Comparison of ENCODE assay signal across 8 cellular contexts in the genomic region with DNA sequence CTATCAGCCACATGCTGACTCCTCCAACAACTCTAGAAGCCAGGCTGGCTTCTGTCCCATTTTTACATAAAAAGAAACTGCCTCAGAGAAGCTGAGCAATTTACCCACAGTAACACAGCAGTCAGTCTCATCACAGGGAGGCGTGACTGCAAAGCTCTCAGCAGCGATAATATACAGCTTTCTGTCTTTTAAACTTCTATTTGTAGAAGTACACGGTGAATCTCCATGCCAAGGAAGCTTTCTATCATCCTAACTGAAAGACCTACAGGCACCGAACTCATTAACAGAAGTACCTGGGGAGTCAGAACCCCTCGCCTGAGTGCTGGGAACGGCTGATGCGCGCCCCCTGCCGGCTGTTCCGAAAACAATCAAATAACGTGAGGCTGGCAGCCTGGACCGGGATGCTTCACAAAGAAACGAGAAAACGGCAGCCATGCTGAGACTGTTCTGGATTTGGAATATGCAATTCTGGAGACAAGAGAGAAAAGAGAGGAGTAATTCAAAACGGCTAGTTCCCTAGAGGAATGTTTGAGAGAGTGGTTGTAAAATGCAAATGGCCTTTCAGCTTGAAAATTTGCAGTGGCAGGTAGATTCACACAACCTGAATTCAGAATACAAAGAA. TPM values are rescaled to one million over a fixed set of nuclear protein-coding genes. Genes with fewer than 3 reads are reported as not detected.
DNase-seq lines count a peak whose midpoint lies in the region; ATAC-seq, FAIRE-seq and TF ChIP-seq lines count a peak whose summit lies in the region.

No MANE protein-coding gene starts in this region.

- H3K4me3 Mint-ChIP-seq in T-helper 17 cell = no peak overlapping the region

- H3K36me3 ChIP-seq in adipocyte (ENCODE audit: control insufficient read depth, insufficient read depth, low read length, severe bottlenecking) = no peaks in the 10 kb centered on the region

- peak overlapping the region; percentile 39 for H3K27ac Mint-ChIP-seq in T-helper 17 cell

- H3K4me1 ChIP-seq in adipocyte (ENCODE audit: control insufficient read depth, insufficient read depth, low read length) = peaks cover 40% of the 10 kb centered on the region

- intact Hi-C loops in left cardiac atrium (cut with DNase I) = loop anchor here (5.0 to 10.0 kb wide), 3 partner anchors 73 to 533 kb away; no protein-coding TSS in a partner anchor
- intact Hi-C loops in sciatic nerve (cut with DNase I) = no loop called here

- no peaks in the 10 kb centered on the region for H3K36me3 Mint-ChIP-seq in T-helper 17 cell (ENCODE audit: low read depth)

- H3K9me3 ChIP-seq in T-helper 17 cell (ENCODE audit: control insufficient read depth, low read length, poor library complexity, severe bottlenecking) (no peaks in the 10 kb centered on the region), adipocyte (ENCODE audit: control insufficient read depth, low read length) (no peaks in the 10 kb centered on the region)

- H3K4me1 Mint-ChIP-seq in T-helper 17 cell = peaks cover 8% of the 10 kb centered on the region

- H3K27me3 Mint-ChIP-seq in T-helper 17 cell = peaks cover 17% of the 10 kb centered on the region

- DNase-seq in GM12892 (ENCODE audit: insufficient read length) (peak; percentile 50), NCI-H187 (lab: John Stamatoyannopoulos, UW) (peak; percentile 47 to 69), T-helper 17 cell (peak; percentile 64 to 76 (median 67)), adipocyte (ENCODE audit: low read depth) (peak; percentile 87), left cardiac atrium (peak; percentile 85), sciatic nerve (ENCODE audit: low spot score) (peak; percentile 92)

- ATAC-seq in T-helper 17 cell (peak; percentile 85), left cardiac atrium (peak; percentile 29 to 51), sciatic nerve (peak; percentile 47), GM19328 (IDR thresholded peaks at IDR 0.05; ENCODE audit: unreplicated experiment) (no peak), GM18502 (IDR thresholded peaks at IDR 0.05; ENCODE audit: poor library complexity, unreplicated experiment) (no peak)

- H3K4me3 ChIP-seq in adipocyte (ENCODE audit: low read length) = no peak overlapping the region

- H3K9ac ChIP-seq in adipocyte (ENCODE audit: low read length) = no peak overlapping the region

- no peak for TF ChIP-seq POLR2A in GM12892 (IDR thresholded peaks at IDR 0.05; ENCODE audit: low read depth, low read length)

- H3K27me3 ChIP-seq in adipocyte (replicated peaks; ENCODE audit: control insufficient read depth, insufficient read depth, low read length) = peaks cover 5% of the 10 kb centered on the region

- FAIRE-seq in GM12892 (lab: Jason Lieb, UNC) = peak; percentile 9

RNA-seq across cellular contexts. Expression of a gene that starts 43.5 kb away (rescaled TPM):
- polyA plus RNA-seq in GM12892 (2012; ENCODE audit: missing spikeins) = 24.2 TPM
- 10 to 100 TPM; 34.3 to 47.2 TPM for total RNA-seq in T-helper 17 cell
- 100 to 1,000 TPM in 1 of 2 donors, 10 to 100 TPM in 1; 91.6 to 100 TPM for total RNA-seq in left cardiac atrium
- total RNA-seq in sciatic nerve = 65.3 TPM

Comparison
In these comparisons a context has a peak if more than half of its experiments do, and no peak if none do; other contexts are left out.
1. ATAC-seq: peak in T-helper 17 cell (single experiment), left cardiac atrium (2 of 2) and sciatic nerve (single experiment); none in GM19328 (single experiment) and GM18502 (single experiment).
2. Peak in every context shown above with its lines, with median percentiles within 50 percentile points of each other: DNase-seq.